1 cellular context compared by ENCODE assay signal in the genomic region with DNA sequence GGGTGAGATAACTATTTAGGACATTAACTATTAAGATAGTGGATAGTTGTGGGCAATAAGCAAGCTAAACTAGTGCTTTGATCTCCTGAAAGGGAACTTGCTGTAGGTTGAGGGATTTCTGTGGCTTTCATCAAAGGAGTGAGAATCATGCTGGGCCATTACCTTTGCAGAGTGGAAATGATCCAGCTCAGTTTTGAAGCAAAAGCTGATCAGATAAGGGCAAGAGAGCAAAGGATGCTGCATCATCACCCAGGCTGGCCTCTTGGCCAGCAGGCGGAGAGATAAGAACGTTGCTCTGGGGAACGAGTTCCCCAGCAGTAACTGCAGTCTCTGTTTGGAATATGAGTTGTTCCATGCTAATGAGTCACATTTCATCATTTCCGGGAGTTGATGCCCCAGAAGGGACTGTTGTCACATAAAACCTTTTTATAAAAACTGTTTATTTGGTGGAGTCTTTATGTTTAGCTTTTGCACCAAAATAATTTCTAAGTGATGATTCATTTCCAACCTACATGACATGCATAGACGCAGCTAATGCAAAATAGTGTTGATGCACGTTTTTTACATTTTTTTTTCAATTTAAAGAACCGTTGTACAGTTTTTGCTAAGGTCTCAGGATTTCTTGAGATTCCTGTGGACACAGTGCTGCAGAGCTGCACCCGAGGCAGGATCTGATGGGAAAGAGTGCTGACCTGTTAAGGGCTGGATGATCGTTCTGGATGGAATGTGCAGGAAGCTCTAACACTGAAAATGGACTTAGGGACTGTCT.
TF ChIP-seq lines count a peak whose summit lies in the region.

No MANE protein-coding gene starts in this region.

TF ChIP-seq in HEK293, 187 proteins besides CTCF, POLR2A, EP300 and RAD21 (continued from another document):
- TF ChIP-seq, protein P1, sequence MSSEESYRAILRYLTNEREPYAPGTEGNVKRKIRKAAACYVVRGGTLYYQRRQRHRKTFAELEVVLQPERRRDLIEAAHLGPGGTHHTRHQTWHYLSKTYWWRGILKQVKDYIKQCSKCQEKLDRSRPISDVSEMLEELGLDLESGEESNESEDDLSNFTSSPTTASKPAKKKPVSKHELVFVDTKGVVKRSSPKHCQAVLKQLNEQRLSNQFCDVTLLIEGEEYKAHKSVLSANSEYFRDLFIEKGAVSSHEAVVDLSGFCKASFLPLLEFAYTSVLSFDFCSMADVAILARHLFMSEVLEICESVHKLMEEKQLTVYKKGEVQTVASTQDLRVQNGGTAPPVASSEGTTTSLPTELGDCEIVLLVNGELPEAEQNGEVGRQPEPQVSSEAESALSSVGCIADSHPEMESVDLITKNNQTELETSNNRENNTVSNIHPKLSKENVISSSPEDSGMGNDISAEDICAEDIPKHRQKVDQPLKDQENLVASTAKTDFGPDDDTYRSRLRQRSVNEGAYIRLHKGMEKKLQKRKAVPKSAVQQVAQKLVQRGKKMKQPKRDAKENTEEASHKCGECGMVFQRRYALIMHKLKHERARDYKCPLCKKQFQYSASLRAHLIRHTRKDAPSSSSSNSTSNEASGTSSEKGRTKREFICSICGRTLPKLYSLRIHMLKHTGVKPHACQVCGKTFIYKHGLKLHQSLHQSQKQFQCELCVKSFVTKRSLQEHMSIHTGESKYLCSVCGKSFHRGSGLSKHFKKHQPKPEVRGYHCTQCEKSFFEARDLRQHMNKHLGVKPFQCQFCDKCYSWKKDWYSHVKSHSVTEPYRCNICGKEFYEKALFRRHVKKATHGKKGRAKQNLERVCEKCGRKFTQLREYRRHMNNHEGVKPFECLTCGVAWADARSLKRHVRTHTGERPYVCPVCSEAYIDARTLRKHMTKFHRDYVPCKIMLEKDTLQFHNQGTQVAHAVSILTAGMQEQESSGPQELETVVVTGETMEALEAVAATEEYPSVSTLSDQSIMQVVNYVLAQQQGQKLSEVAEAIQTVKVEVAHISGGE (tag by site-specific recombination; conservative IDR thresholded peaks at IDR 0.05; ENCODE audit: low read depth): peak; percentile 46
- TF ChIP-seq ZBTB8A (tag by site-specific recombination; IDR thresholded peaks at IDR 0.05): no peak
- TF ChIP-seq ZNF600 (tag by site-specific recombination; IDR thresholded peaks at IDR 0.05): peak; percentile 30; the same call in 1 of the 2 replicates
- TF ChIP-seq ZBTB21 (tag by site-specific recombination; IDR thresholded peaks at IDR 0.05): no peak
- TF ChIP-seq, protein P2, sequence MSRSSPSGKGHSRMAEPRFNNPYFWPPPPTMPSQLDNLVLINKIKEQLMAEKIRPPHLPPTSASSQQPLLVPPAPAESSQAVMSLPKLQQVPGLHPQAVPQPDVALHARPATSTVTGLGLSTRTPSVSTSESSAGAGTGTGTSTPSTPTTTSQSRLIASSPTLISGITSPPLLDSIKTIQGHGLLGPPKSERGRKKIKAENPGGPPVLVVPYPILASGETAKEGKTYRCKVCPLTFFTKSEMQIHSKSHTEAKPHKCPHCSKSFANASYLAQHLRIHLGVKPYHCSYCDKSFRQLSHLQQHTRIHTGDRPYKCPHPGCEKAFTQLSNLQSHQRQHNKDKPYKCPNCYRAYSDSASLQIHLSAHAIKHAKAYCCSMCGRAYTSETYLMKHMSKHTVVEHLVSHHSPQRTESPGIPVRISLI (tag by site-specific recombination; IDR thresholded peaks at IDR 0.05): 0 out of 2 replicates have a peak, but pooled peaks have one; percentile 65
- TF ChIP-seq, protein P3, sequence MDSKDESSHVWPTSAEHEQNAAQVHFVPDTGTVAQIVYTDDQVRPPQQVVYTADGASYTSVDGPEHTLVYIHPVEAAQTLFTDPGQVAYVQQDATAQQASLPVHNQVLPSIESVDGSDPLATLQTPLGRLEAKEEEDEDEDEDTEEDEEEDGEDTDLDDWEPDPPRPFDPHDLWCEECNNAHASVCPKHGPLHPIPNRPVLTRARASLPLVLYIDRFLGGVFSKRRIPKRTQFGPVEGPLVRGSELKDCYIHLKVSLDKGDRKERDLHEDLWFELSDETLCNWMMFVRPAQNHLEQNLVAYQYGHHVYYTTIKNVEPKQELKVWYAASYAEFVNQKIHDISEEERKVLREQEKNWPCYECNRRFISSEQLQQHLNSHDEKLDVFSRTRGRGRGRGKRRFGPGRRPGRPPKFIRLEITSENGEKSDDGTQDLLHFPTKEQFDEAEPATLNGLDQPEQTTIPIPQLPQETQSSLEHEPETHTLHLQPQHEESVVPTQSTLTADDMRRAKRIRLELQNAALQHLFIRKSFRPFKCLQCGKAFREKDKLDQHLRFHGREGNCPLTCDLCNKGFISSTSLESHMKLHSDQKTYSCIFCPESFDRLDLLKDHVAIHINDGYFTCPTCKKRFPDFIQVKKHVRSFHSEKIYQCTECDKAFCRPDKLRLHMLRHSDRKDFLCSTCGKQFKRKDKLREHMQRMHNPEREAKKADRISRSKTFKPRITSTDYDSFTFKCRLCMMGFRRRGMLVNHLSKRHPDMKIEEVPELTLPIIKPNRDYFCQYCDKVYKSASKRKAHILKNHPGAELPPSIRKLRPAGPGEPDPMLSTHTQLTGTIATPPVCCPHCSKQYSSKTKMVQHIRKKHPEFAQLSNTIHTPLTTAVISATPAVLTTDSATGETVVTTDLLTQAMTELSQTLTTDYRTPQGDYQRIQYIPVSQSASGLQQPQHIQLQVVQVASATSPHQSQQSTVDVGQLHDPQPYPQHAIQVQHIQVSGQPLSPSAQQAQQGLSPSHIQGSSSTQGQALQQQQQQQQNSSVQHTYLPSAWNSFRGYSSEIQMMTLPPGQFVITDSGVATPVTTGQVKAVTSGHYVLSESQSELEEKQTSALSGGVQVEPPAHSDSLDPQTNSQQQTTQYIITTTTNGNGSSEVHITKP (tag by site-specific recombination; IDR thresholded peaks at IDR 0.05): 0 out of 2 replicates have a peak, but pooled peaks have one; percentile 6
- TF ChIP-seq FEZF1 (tag by site-specific recombination; IDR thresholded peaks at IDR 0.05): peak; percentile 40; the same call in 1 of the 2 replicates
